ENCODE assay signal across 8 cellular contexts in genomic region chr4:140372607-140373327, GRCh38. TPM values are rescaled to one million over a fixed set of nuclear protein-coding genes. Genes with fewer than 3 reads are reported as not detected.
DNase-seq lines count a peak whose midpoint lies in the region; ATAC-seq and TF ChIP-seq lines count a peak whose summit lies in the region.

No MANE protein-coding gene starts in this region.

- H3K36me3 Mint-ChIP-seq in nephron progenitor cell (ENCODE audit: low read depth), result peaks cover 4% of the 10 kb centered on the region

- in situ Hi-C loops in Panc1 (cut with HindIII; ENCODE audit: low pct_unique_long_range_greater_than_20kb, low sequenced_read_pairs), result no loop called here

- TSS peak; percentile 93 for BruUV-seq in Panc1 (replicated peaks; lab: Mats Ljungman, UMichigan)

- intact Hi-C loops in Panc1 (cut with micrococcal nuclease; ENCODE audit: unreplicated experiment) (no loop called here), ascending aorta (cut with DNase I) (loop anchor here (1.0 to 10.0 kb wide), 6 partner anchors 151 to 915 kb away; partner anchors contain the start of genes MAML3, RNF150, SETD7 and TBC1D9)

- H3K4me3 ChIP-seq in Panc1 (ENCODE audit: low read depth in 2 of 2, low read length in 2 of 2) (peak overlapping the region; percentile 92 to 93), ascending aorta (peak overlapping the region; percentile 93 to 99)

- CTCF ChIA-PET in Panc1 (lab: Charles Lee), result interaction anchor here (0.6 to 1.5 kb wide), 4 partner anchors 11 to 476 kb away, joined by 3 to 6 read pairs (median 4); no protein-coding TSS in a partner anchor

- no peak overlapping the region for H3K4me3 Mint-ChIP-seq in nephron progenitor cell

- DNase-seq in COLO668 (lab: John Stamatoyannopoulos, UW; ENCODE audit: unreplicated experiment) (peak; percentile 16), Panc1 (ENCODE audit: low read depth, low spot score) (no peak), ascending aorta (ENCODE audit: low spot score in 2 of 2) (no peak), iPS-NIHi11 (ENCODE audit: low spot score) (peak; percentile 15), nephron progenitor cell (no peak)
- peak; percentile 22 to 35 for DNase-seq in stimulated activated CD4-positive, alpha-beta T cell treated with anti-CD3 and anti-CD28 coated beads, Interleukin-2, amount 100 ng/mL, for 24 hours

- no peak overlapping the region for H3K27ac Mint-ChIP-seq in nephron progenitor cell

- no peaks in the 10 kb centered on the region for H3K9me3 Mint-ChIP-seq in nephron progenitor cell

- peaks cover 5% of the 10 kb centered on the region for H3K27me3 Mint-ChIP-seq in nephron progenitor cell (ENCODE audit: low read depth, poor library complexity)

- H3K36me3 ChIP-seq in Panc1 (ENCODE audit: control insufficient read depth, insufficient read depth, low read length), result peaks cover 7% of the 10 kb centered on the region; the same call in 1 of the 2 replicates
- H3K36me3 ChIP-seq in ascending aorta, result no peaks in the 10 kb centered on the region

- H3K4me1 Mint-ChIP-seq in nephron progenitor cell, result peaks cover 48% of the 10 kb centered on the region

- H3K9me3 ChIP-seq in Panc1 (ENCODE audit: control insufficient read depth, insufficient read depth, low read depth, low read length) (no peaks in the 10 kb centered on the region), ascending aorta (no peaks in the 10 kb centered on the region)

- no peak for TF ChIP-seq CTCF in Panc1 (IDR thresholded peaks at IDR 0.05)
- TF ChIP-seq CTCF in ascending aorta (IDR thresholded peaks at IDR 0.05), result peak in 1 of 3 experiments; percentile 13
- TF ChIP-seq CTCF in nephron progenitor cell (IDR thresholded peaks at IDR 0.05), result no peak

- peak overlapping the region; percentile 88 for H3K27ac ChIP-seq in Panc1 (ENCODE audit: low read length)
- peak overlapping the region; percentile 60 to 94 for H3K27ac ChIP-seq in ascending aorta

- peak; percentile 60 for ATAC-seq in GM19035 (IDR thresholded peaks at IDR 0.05; ENCODE audit: unreplicated experiment)
- peak; percentile 58 for ATAC-seq in HG03103 (IDR thresholded peaks at IDR 0.05; ENCODE audit: low read depth, unreplicated experiment)
- ATAC-seq in Panc1, result peak; percentile 57

- H3K4me1 ChIP-seq in Panc1 (ENCODE audit: control insufficient read depth, insufficient read depth, low read length) (peaks cover 13% of the 10 kb centered on the region), ascending aorta (peaks cover 8 to 15% of the 10 kb centered on the region in 2 donors)

- no peaks in the 10 kb centered on the region for H3K27me3 ChIP-seq in Panc1 (ENCODE audit: control insufficient read depth, insufficient read depth, low read length)
- no peaks in the 10 kb centered on the region for H3K27me3 ChIP-seq in ascending aorta

- POLR2A ChIA-PET in Panc1 (lab: Charles Lee), result no interaction called here

RNA-seq across cellular contexts. Expression of gene SCOC, which starts 0.7 kb away (rescaled TPM):
- total RNA-seq in Panc1 (2021; ENCODE audit: unreplicated experiment) (30.2 TPM), ascending aorta (7.2 TPM)
- 16.9 TPM for polyA plus RNA-seq in Panc1 (2012; ENCODE audit: insufficient read length)

RNA-seq across cellular contexts. Expression of gene CLGN, which starts 54.7 kb away (rescaled TPM):
- total RNA-seq in Panc1 (2021; ENCODE audit: unreplicated experiment) (5.4 TPM), ascending aorta (not detected)
- polyA plus RNA-seq in Panc1 (2012; ENCODE audit: insufficient read length), result 2.1 TPM

Comparison
In these comparisons a context has a peak if more than half of its experiments do, and no peak if none do; other contexts are left out.
1. DNase-seq: peak in COLO668 (single experiment), iPS-NIHi11 (single experiment) and stimulated activated CD4-positive, alpha-beta T cell treated with anti-CD3 and anti-CD28 coated beads, Interleukin-2, amount 100 ng/mL, for 24 hours (2 of 2); none in Panc1 (single experiment), ascending aorta (0 of 2) and nephron progenitor cell (single experiment).
2. Peak in every context shown above with its lines, with median percentiles within 50 percentile points of each other: ATAC-seq.